ENCODE assay signal across 12 cellular contexts in genomic region chr19:13959962-13960862, GRCh38. TPM values are rescaled to one million over a fixed set of nuclear protein-coding genes. Genes with fewer than 3 reads are reported as not detected.
A peak's percentile ranks its signal among the peaks of the same experiment; 100 is the strongest.
DNase-seq lines count a peak whose midpoint lies in the region; ATAC-seq and TF ChIP-seq lines count a peak whose summit lies in the region.
"Had no signal": no experiment of that assay in that cellular context is flagged by ENCODE, and none has a peak within 500 bp of the region (broad histone marks: within the 10 kb centered on the region; RNA-seq: fewer than 3 reads in every experiment).

No MANE protein-coding gene starts in this region.

- H3K4me1 ChIP-seq in SK-N-SH (ENCODE audit: control insufficient read depth in 1 of 2, insufficient read depth in 2 of 2, low read depth in 1 of 2, low read length in 1 of 2), result peaks cover 0 to 9% of the 10 kb centered on the region in 2 experiments; a peak in 1 of 4 replicates

- H4K20me1 ChIP-seq in SK-N-SH (ENCODE audit: insufficient read depth), result no peaks in the 10 kb centered on the region

- H3F3A ChIP-seq in SK-N-SH (replicated peaks; ENCODE audit: insufficient read depth), result peaks cover 7% of the 10 kb centered on the region

- peak; percentile 47 for DNase-seq in activated CD8-positive, alpha-beta memory T cell treated with anti-CD3 and anti-CD28 coated beads, Interleukin-2, amount 50 U/mL, for 4 hours
- no peak for DNase-seq in activated CD8-positive, alpha-beta memory T cell treated with anti-CD3 and anti-CD28 coated beads, Interleukin-2, amount 50 U/mL, for 48 hours
- DNase-seq in SK-N-SH (peak; percentile 84), fibroblast of mammary gland (ENCODE audit: low read depth) (no peak)
- DNase-seq in stimulated activated CD8-positive, alpha-beta memory T cell treated with anti-CD3 and anti-CD28 coated beads, Interleukin-4, amount 100 ng/mL, for 48 hours, result peak; percentile 50
- no peak for DNase-seq in activated effector memory CD4-positive, alpha-beta T cell treated with anti-CD3 and anti-CD28 coated beads, Interleukin-2, amount 50 U/mL, for 16 hours
- DNase-seq: stimulated activated CD4-positive, alpha-beta T cell treated with anti-CD3 and anti-CD28 coated beads, Interleukin-4, amount 100 ng/mL, for 4 hours had no signal

- no peak for TF ChIP-seq EP300 in SK-N-SH (IDR thresholded peaks at IDR 0.05; ENCODE audit: borderline replicate concordance in 1 of 2, low read depth in 1 of 2, low read length in 1 of 2)

- TF ChIP-seq CTCF in SK-N-SH (IDR thresholded peaks at IDR 0.05), result peak; percentile 42
- TF ChIP-seq CTCF in fibroblast of mammary gland (conservative IDR thresholded peaks at IDR 0.05; ENCODE audit: control insufficient read depth, insufficient read depth, low read depth, low read length), result peak; percentile 26

- peaks cover 1 to 51% of the 10 kb centered on the region in 2 experiments for H3K36me3 ChIP-seq in SK-N-SH (replicated peaks in 1 of 2; ENCODE audit: control insufficient read depth in 1 of 2, insufficient read depth in 2 of 2, low read length in 1 of 2)

- no peak overlapping the region for H2AFZ ChIP-seq in SK-N-SH (ENCODE audit: low read depth)

- no peak overlapping the region for H3K27ac ChIP-seq in SK-N-SH (ENCODE audit: low read depth in 2 of 2, low read length in 1 of 2)
- H3K27ac ChIP-seq: SJSA1 had no signal

- no peaks in the 10 kb centered on the region for H3K9me2 ChIP-seq in SK-N-SH

- no peak for ATAC-seq in GM18858 (IDR thresholded peaks at IDR 0.05; ENCODE audit: unreplicated experiment)
- no peak for ATAC-seq in GM18868 (IDR thresholded peaks at IDR 0.05; ENCODE audit: unreplicated experiment)

- POLR2A ChIA-PET in SK-N-SH (lab: Yijun Ruan, JAX), result interaction anchor here (1.1 kb wide), 1 partner anchor 10 kb away, joined by 5 read pairs; no protein-coding TSS in a partner anchor

- CTCF ChIA-PET in SK-N-SH (lab: Yijun Ruan, JAX), result interaction anchor here (0.6 to 2.2 kb wide), 9 partner anchors 19 to 80 kb away, joined by 3 to 10 read pairs (median 5); partner anchors contain the start of genes IL27RA and PODNL1

- no peaks in the 10 kb centered on the region for H3K27me3 ChIP-seq in SK-N-SH (ENCODE audit: insufficient read depth)
- H3K27me3 ChIP-seq: SJSA1 had no signal

- no peak for TF ChIP-seq RAD21 in SK-N-SH (IDR thresholded peaks at IDR 0.05; ENCODE audit: low read length)

- WGBS in SK-N-SH (ENCODE audit: low lambda C conversion rate), result 100% methylated on average over 3 of the region's 27 CpGs

- peaks cover 10% of the 10 kb centered on the region; the same call in 1 of the 2 replicates for H3K79me2 ChIP-seq in SK-N-SH (ENCODE audit: insufficient read depth)

- H3K4me2 ChIP-seq in SK-N-SH, result no peak overlapping the region

- H3K9me3 ChIP-seq in SK-N-SH, result no peaks in the 10 kb centered on the region
- H3K9me3 ChIP-seq: SJSA1 had no signal

- H3K4me3 ChIP-seq in SK-N-SH (ENCODE audit: low read depth in 2 of 2, low read length in 1 of 2), result no peak overlapping the region
- H3K4me3 ChIP-seq in fibroblast of mammary gland (ENCODE audit: control insufficient read depth, low read depth, low read length), result no peak overlapping the region
- H3K4me3 ChIP-seq: SJSA1 had no signal

- H3K9ac ChIP-seq in SK-N-SH, result no peak overlapping the region

TF ChIP-seq in SK-N-SH, 30 proteins besides CTCF, POLR2A, EP300 and RAD21:
- TF ChIP-seq CHD2 (IDR thresholded peaks at IDR 0.05; ENCODE audit: low read length, partially characterized antibody) (no peak), SMC3 (IDR thresholded peaks at IDR 0.05; ENCODE audit: low read depth, low read length) (peak; percentile 11; the same call in 1 of the 2 replicates)
TF ChIP-seq in SK-N-SH: peak in this region for 1.

RNA-seq across cellular contexts. Expression of gene DCAF15, which starts 7.9 kb away (rescaled TPM):
- polyA plus RNA-seq in SK-N-SH (2012; rRNA removed), result 36.7 and 55.6 TPM in 2 replicates
- polyA plus RNA-seq in SK-N-SH (2012; cell fraction: cytosol; rRNA removed), result 12.5 and 21.6 TPM in 2 replicates
- polyA plus RNA-seq in SK-N-SH (2012; cell fraction: nucleus; rRNA removed), result 239 and 253 TPM in 2 replicates

RNA-seq across cellular contexts. Expression of gene PODNL1, which starts 22.0 kb away (rescaled TPM):
- 4.2 and 7.5 TPM in 2 replicates for polyA plus RNA-seq in SK-N-SH (2012; rRNA removed)
- polyA plus RNA-seq in SK-N-SH (2012; cell fraction: cytosol; rRNA removed), result 5.1 and 7.2 TPM in 2 replicates
- 11.8 and 14.5 TPM in 2 replicates for polyA plus RNA-seq in SK-N-SH (2012; cell fraction: nucleus; rRNA removed)
- polyA plus RNA-seq: CD8-positive, alpha-beta memory T cell; IgD-negative memory B cell had no signal

RNA-seq across cellular contexts. Expression of gene RFX1, which starts 45.9 kb away (rescaled TPM):
- polyA plus RNA-seq in SK-N-SH (2012; rRNA removed), result 0.54 and 1.5 TPM in 2 replicates
- polyA plus RNA-seq in SK-N-SH (2012; cell fraction: cytosol; rRNA removed), result 0.64 and 1.2 TPM in 2 replicates
- polyA plus RNA-seq in SK-N-SH (2012; cell fraction: nucleus; rRNA removed), result 6.2 and 9.3 TPM in 2 replicates

RNA-seq across cellular contexts. Expression of gene CC2D1A, which starts 54.2 kb away (rescaled TPM):
- polyA plus RNA-seq in SK-N-SH (2012; rRNA removed), result 18.7 and 24.2 TPM in 2 replicates
- 8.1 and 13.2 TPM in 2 replicates for polyA plus RNA-seq in SK-N-SH (2012; cell fraction: cytosol; rRNA removed)
- polyA plus RNA-seq in SK-N-SH (2012; cell fraction: nucleus; rRNA removed), result 97.6 and 109 TPM in 2 replicates

RNA-seq across cellular contexts. Expression of gene BRME1, which starts 54.3 kb away (rescaled TPM):
- polyA plus RNA-seq in SK-N-SH (2012; rRNA removed), result 1.5 and 1.8 TPM in 2 replicates
- polyA plus RNA-seq in SK-N-SH (2012; cell fraction: cytosol; rRNA removed), result 0.51 and 0.89 TPM in 2 replicates
- 5.1 and 5.3 TPM in 2 replicates for polyA plus RNA-seq in SK-N-SH (2012; cell fraction: nucleus; rRNA removed)
- polyA plus RNA-seq: IgD-negative memory B cell had no signal

Comparison
In these comparisons a context has a peak if more than half of its experiments do, and no peak if none do; other contexts are left out.
1. DNase-seq: peak in activated CD8-positive, alpha-beta memory T cell treated with anti-CD3 and anti-CD28 coated beads, Interleukin-2, amount 50 U/mL, for 4 hours (single experiment), SK-N-SH (single experiment) and stimulated activated CD8-positive, alpha-beta memory T cell treated with anti-CD3 and anti-CD28 coated beads, Interleukin-4, amount 100 ng/mL, for 48 hours (single experiment); none in activated CD8-positive, alpha-beta memory T cell treated with anti-CD3 and anti-CD28 coated beads, Interleukin-2, amount 50 U/mL, for 48 hours (single experiment), fibroblast of mammary gland (single experiment) and activated effector memory CD4-positive, alpha-beta T cell treated with anti-CD3 and anti-CD28 coated beads, Interleukin-2, amount 50 U/mL, for 16 hours (single experiment).